27 cellular contexts compared by ENCODE assay signal in genomic region chr9:20903214-20903613, GRCh38.
"Had no signal": no experiment of that assay in that cellular context is flagged by ENCODE, and none has a peak within 500 bp of the region (broad histone marks: within the 10 kb centered on the region; RNA-seq: fewer than 3 reads in every experiment).

No MANE protein-coding gene starts in this region.

- H3K4me1 ChIP-seq: ascending aorta, breast epithelium had no signal

- H3K9me3 ChIP-seq: ascending aorta, breast epithelium had no signal

- DNase-seq: activated CD4-positive, alpha-beta memory T cell treated with anti-CD3 and anti-CD28 coated beads, Interleukin-2, amount 10 ng/mL, durations not matched to agents 7 days and 5 days; activated CD4-positive, alpha-beta T cell treated with anti-CD3 and anti-CD28 coated beads for 48 hours; activated CD8-positive, alpha-beta memory T cell treated with anti-CD3 and anti-CD28 coated beads, Interleukin-2, amount 50 U/mL, for 48 hours; activated gamma-delta T cell; activated naive CD4-positive, alpha-beta T cell; activated naive CD4-positive, alpha-beta T cell treated with anti-CD3 and anti-CD28 coated beads, Interleukin-2, amount 10 ng/mL, durations not matched to agents 7 days and 5 days; activated naive CD8-positive, alpha-beta T cell treated with anti-CD3 and anti-CD28 coated beads, Interleukin-2, amount 10 ng/mL, durations not matched to agents 7 days and 5 days; activated T-cell treated with anti-CD3 and anti-CD28 coated beads for 4 hours; activated T-cell treated with anti-CD3 and anti-CD28 coated beads, Interleukin-2, amount 50 U/mL, for 24 hours; activated T-cell treated with anti-CD3 and anti-CD28 coated beads, Interleukin-2, amount 50 U/mL, for 72 hours; central memory CD4-positive, alpha-beta T cell; cerebellar nuclear complex; effector CD4-positive, alpha-beta T cell; effector memory CD8-positive, alpha-beta T cell; foreskin fibroblast; head of caudate nucleus; T-helper 2 cell had no signal

- H3K27ac ChIP-seq: ascending aorta, breast epithelium, cardiac muscle cell, coronary artery, VCaP had no signal

- H3K27me3 ChIP-seq: ascending aorta, breast epithelium, cardiac muscle cell had no signal

- H3K36me3 ChIP-seq: ascending aorta, breast epithelium, cardiac muscle cell had no signal

- H3K4me3 ChIP-seq: ascending aorta, breast epithelium, cardiac muscle cell, coronary artery had no signal

- ATAC-seq: activated naive CD4-positive, alpha-beta T cell treated with anti-CD3 and anti-CD28 coated beads, Interleukin-2, amount 50 U/mL, for 72 hours; activated T-cell treated with anti-CD3 and anti-CD28 coated beads, Interleukin-2, amount 50 U/mL, for 72 hours; effector memory CD8-positive, alpha-beta T cell; esophagus mucosa; WTC11 had no signal

- FAIRE-seq: endometrium, frontal cortex had no signal
